In the genomic region with DNA sequence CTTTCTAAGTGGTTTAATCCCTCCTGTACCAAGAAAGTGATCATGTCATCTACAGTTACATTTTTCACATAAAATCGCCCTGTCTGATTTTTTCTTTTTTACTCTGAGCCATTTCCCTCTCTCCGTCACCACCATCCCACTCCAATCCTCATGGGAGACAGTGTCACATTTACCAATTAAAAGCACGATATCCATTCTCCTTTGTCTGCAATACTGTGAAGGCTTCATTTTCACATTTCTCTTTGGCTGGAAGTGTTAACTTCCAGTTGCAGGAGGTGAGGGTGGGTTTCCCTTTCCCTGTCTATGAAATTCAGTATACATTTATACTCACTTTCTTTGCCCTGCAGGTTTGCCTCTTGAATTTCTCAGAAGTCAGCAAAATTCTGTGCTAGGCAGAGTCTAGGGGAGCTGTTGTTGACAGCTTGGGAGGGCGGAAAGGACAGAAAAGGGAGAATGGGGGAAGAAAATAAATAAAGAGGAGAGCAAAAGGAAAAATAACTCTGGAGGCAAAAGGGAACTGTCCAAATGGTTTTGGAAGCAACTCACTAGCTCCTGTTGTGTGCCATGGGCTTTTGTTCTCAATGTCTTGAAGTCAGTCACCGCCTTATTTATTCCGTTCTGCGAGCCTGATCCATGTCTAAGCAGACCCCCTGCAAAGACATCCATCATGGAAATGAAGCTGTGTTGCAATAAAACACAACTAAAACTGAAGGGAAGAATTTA, we compare ENCODE assay signal across 21 cellular contexts.
"Had no signal": no experiment of that assay in that cellular context is flagged by ENCODE, and none has a peak within 500 bp of the region (broad histone marks: within the 10 kb centered on the region; RNA-seq: fewer than 3 reads in every experiment).

No MANE protein-coding gene starts in this region.

- H3K4me1 ChIP-seq: body of pancreas, colonic mucosa, gastroesophageal sphincter, pancreas, spleen, transverse colon had no signal

- DNase-seq: activated CD4-positive, CD25-positive, alpha-beta regulatory T cell; activated CD8-positive, alpha-beta memory T cell treated with anti-CD3 and anti-CD28 coated beads, Interleukin-2, amount 10 ng/mL, durations not matched to agents 7 days and 5 days; activated CD8-positive, alpha-beta T cell treated with anti-CD3 and anti-CD28 coated beads, Interleukin-2, amount 10 ng/mL, durations not matched to agents 7 days and 5 days; activated naive CD4-positive, alpha-beta T cell; activated T-cell treated with anti-CD3 and anti-CD28 coated beads, Interleukin-2, amount 50 U/mL, for 48 hours; body of pancreas; colonic mucosa; effector memory CD4-positive, alpha-beta T cell; hippocampal formation; left cardiac atrium; left ventricle myocardium superior; mucosa of descending colon; pancreas; spleen; stimulated activated naive CD4-positive, alpha-beta T cell treated with Interleukin-2 at 50 U/mL for 16 hours; T-helper 1 cell; transverse colon had no signal

- ATAC-seq: activated CD4-positive, alpha-beta T cell treated with anti-CD3 and anti-CD28 coated beads for 36 hours; activated CD8-positive, alpha-beta memory T cell treated with anti-CD3 and anti-CD28 coated beads, Interleukin-2, amount 10 ng/mL, durations not matched to agents 7 days and 5 days; activated CD8-positive, alpha-beta T cell treated with anti-CD3 and anti-CD28 coated beads, Interleukin-2, amount 10 ng/mL, durations not matched to agents 7 days and 5 days; activated naive CD4-positive, alpha-beta T cell treated with anti-CD3 and anti-CD28 coated beads, Interleukin-2, amount 50 U/mL, for 72 hours; body of pancreas; gastroesophageal sphincter; left cardiac atrium; left ventricle myocardium superior; mucosa of descending colon; natural killer cell treated with Interleukin-12 subunit alpha and Interleukin-12 subunit beta and Interleukin-15 and Interleukin-18, amount 100 ng/mL, for 72 hours; pancreas had no signal

- H3K36me3 ChIP-seq: colonic mucosa, gastroesophageal sphincter, pancreas, spleen, transverse colon had no signal

- H3K9me3 ChIP-seq: body of pancreas, colonic mucosa, gastroesophageal sphincter, mucosa of descending colon, pancreas, spleen, transverse colon had no signal

- H3K27ac ChIP-seq: body of pancreas, colonic mucosa, gastroesophageal sphincter, pancreas, spleen, transverse colon had no signal

- H3K4me3 ChIP-seq: body of pancreas, colonic mucosa, gastroesophageal sphincter, mucosa of descending colon, pancreas, spleen, transverse colon had no signal
